8 cellular contexts compared by ENCODE assay signal in the genomic region with DNA sequence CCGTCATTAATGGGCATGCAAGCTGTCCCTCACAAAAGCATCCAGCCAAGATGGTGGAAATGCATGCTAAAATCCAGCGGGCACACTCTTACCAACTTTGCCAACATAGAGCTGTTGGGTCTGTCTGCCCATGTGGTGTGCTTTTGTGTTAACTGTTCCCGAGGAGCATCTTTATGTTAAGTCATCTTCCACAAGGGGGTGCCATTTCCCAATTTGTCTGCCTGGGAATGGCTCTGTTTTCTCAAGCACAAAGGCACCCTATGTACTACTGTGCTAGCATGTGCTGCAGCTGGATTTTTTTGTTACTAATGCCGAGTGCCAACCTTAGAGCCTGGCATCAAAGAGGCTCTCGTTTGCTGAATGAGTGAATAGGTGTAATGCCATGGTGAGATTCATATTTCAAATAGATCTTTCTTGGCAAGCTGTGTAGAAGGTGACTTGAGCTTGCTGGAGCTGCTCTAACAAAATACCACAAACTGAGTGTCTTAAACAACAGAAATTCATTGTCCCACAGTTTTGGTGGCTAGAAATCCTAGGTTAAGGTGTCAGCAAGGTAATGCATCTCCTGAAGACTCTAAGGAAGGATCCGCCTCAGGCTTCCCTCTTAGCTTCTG.
DNase-seq lines count a peak whose midpoint lies in the region; ATAC-seq, FAIRE-seq and TF ChIP-seq lines count a peak whose summit lies in the region.

No MANE protein-coding gene starts in this region.

- SMC1A ChIA-PET in GM12878 (lab: Charles Lee; ENCODE audit: uncharacterized antibody, unreplicated experiment) = interaction anchor here (1.1 to 1.6 kb wide), 3 partner anchors 18 to 564 kb away, joined by 3 to 5 read pairs (median 4); no protein-coding TSS in a partner anchor

- no peaks in the 10 kb centered on the region for H3K79me2 ChIP-seq in GM12878 (ENCODE audit: control insufficient read depth, insufficient read depth, low read length)

- H3K27me3 ChIP-seq in GM12878 (replicated peaks in 1 of 2; ENCODE audit: control insufficient read depth in 2 of 2, insufficient read depth in 2 of 2, low read length in 1 of 2) = no peaks in the 10 kb centered on the region

- TF ChIP-seq POLR2A in GM12878 (IDR thresholded peaks at IDR 0.05; ENCODE audit: low read depth, low read length) = no peak

- in situ Hi-C loops in GM12878 (cut with MboI) = no loop called here

- no peak for TF ChIP-seq EP300 in GM12878 (IDR thresholded peaks at IDR 0.05; ENCODE audit: borderline replicate concordance in 1 of 2, control insufficient read depth in 1 of 2, low read depth in 2 of 2, low read length in 2 of 2)

- WGBS in GM12878 (ENCODE audit: insufficient coverage, insufficient replicate concordance, low lambda C conversion rate, missing lambda C conversion rate) = 21% methylated on average over 6 of the region's 6 CpGs

- no TSS peak for BruUV-seq in GM12878 (replicated peaks; lab: Mats Ljungman, UMichigan)

- intact Hi-C loops in GM12878 (cut with micrococcal nuclease; ENCODE audit: unreplicated experiment) = no loop called here

- H3K4me1 ChIP-seq in GM12878 (ENCODE audit: control insufficient read depth, insufficient read depth, low read length) = no peaks in the 10 kb centered on the region

- no peaks in the 10 kb centered on the region for H3K36me3 ChIP-seq in GM12878 (ENCODE audit: control insufficient read depth in 2 of 2, insufficient read depth in 2 of 2, low read length in 1 of 2)

- FAIRE-seq in HTR-8/SVneo (lab: Jason Lieb, UNC) (peak; percentile 28), GM12878 (lab: Jason Lieb, UNC) (peak; percentile 96)

- H3K4me3 ChIP-seq in GM12878 = no peak overlapping the region

- H3K4me2 ChIP-seq in GM12878 (ENCODE audit: control insufficient read depth, insufficient read depth) = no peak overlapping the region

- TF ChIP-seq CTCF in GM12878 (IDR thresholded peaks at IDR 0.05 in 2 of 3, conservative IDR thresholded peaks at IDR 0.05 in 1 of 3; ENCODE audit: control insufficient read depth in 2 of 3, extremely low read depth in 1 of 3, insufficient read depth in 1 of 3, low read depth in 3 of 3, low read length in 3 of 3) = peak; percentile 59 to 64 (median 63)

- no peak overlapping the region for H3K27ac ChIP-seq in GM12878 (ENCODE audit: control insufficient read depth, insufficient read depth)

- CTCF ChIA-PET in GM12878 (lab: Yijun Ruan, JAX) = interaction anchor here (0.5 to 1.8 kb wide), 6 partner anchors 10 to 697 kb away, joined by 3 to 5 read pairs (median 4); no protein-coding TSS in a partner anchor

- no peaks in the 10 kb centered on the region for H3K9me3 ChIP-seq in GM12878 (replicated peaks; ENCODE audit: control insufficient read depth, insufficient read depth, low read length)

- TF ChIP-seq RAD21 in GM12878 (IDR thresholded peaks at IDR 0.05; ENCODE audit: insufficient read depth, low read depth, low read length) = peak; percentile 78

- POLR2A ChIA-PET in GM12878 (lab: Charles Lee) = no interaction called here

- RAD21 ChIA-PET in GM12878 (lab: Charles Lee; ENCODE audit: unreplicated experiment) = interaction anchor here (0.7 to 1.3 kb wide), 2 partner anchors 14 to 330 kb away, joined by 3 to 6 read pairs; no protein-coding TSS in a partner anchor

- no peaks in the 10 kb centered on the region for H4K20me1 ChIP-seq in GM12878 (ENCODE audit: control insufficient read depth, insufficient read depth)

- peak; percentile 95 for ATAC-seq in GM21737 (IDR thresholded peaks at IDR 0.05; ENCODE audit: unreplicated experiment)
- ATAC-seq in GM12878 = peak; percentile 99

- H2AFZ ChIP-seq in GM12878 (ENCODE audit: control insufficient read depth, low read depth, low read length) = no peak overlapping the region

- DNase-seq in activated CD8-positive, alpha-beta memory T cell treated with anti-CD3 and anti-CD28 coated beads, Interleukin-2, amount 50 U/mL, for 48 hours = peak; percentile 54
- no peak for DNase-seq in activated CD8-positive, alpha-beta memory T cell treated with anti-CD3 and anti-CD28 coated beads for 24 hours
- peak; percentile 13 for DNase-seq in HTR-8/SVneo (ENCODE audit: insufficient read length, low spot score)
- DNase-seq in NOMO-1 treated with DMSO at 0.1 percent for 48 hours (lab: John Stamatoyannopoulos, UW; ENCODE audit: unreplicated experiment) = peak; percentile 19
- DNase-seq in GM12878 (ENCODE audit: low read depth, low spot score) = peak; percentile 13
- DNase-seq in inferior parietal cortex (ENCODE audit: extremely low spot score) = peak; percentile 94
- peak; percentile 0 to 28 (median 18) for DNase-seq in stimulated activated CD4-positive, alpha-beta T cell treated with anti-CD3 and anti-CD28 coated beads, TNF-alpha, amount 100 ng/mL, for 48 hours (ENCODE audit: low read depth in 3 of 3)

- no peak overlapping the region for H3K9ac ChIP-seq in GM12878 (ENCODE audit: control insufficient read depth, insufficient read depth, low read length)

TF ChIP-seq in GM12878, 131 proteins besides CTCF, POLR2A, EP300 and RAD21:
- TF ChIP-seq SMC3 (IDR thresholded peaks at IDR 0.05; ENCODE audit: borderline replicate concordance, low read length) (peak; percentile 55; the same call in 1 of the 2 replicates), ASH2L (IDR thresholded peaks at IDR 0.05; ENCODE audit: borderline replicate concordance, low read depth) (no peak)
